19 cellular contexts compared by ENCODE assay signal in the genomic region with DNA sequence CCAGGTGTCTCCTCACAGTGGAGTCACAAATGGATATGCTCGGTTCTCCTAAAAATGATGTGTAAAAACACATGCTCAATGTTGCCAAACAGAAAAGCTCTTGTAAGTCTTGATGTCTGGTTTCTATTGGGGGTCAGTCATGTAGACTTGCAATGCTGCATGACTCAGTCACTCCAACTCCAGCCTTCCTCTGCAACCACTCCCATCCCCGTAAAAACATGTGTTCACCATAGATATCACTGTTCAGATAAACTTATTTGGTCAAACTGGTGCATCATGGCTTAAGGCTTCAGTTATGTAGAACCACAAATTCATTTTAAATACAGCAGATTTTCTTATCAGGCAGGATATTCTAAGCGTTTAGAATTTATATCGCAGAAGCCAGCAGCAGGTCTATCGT.
"Had no signal": no experiment of that assay in that cellular context is flagged by ENCODE, and none has a peak within 500 bp of the region (broad histone marks: within the 10 kb centered on the region; RNA-seq: fewer than 3 reads in every experiment).

No MANE protein-coding gene starts in this region.

- H3K4me1 ChIP-seq: lower lobe of right lung, right atrium auricular region, spleen, tibial nerve had no signal

- ATAC-seq: activated CD4-positive, alpha-beta T cell treated with anti-CD3 and anti-CD28 coated beads for 36 hours; left cardiac atrium; lower lobe of right lung; stimulated activated memory B cell treated with anti-CD40 and anti-IgM and Interleukin-4, amounts not matched to agents 10 μg/mL and 1 μg/mL and 100 μg/mL, for 72 hours had no signal

- DNase-seq: activated CD4-positive, alpha-beta memory T cell treated with anti-CD3 and anti-CD28 coated beads, Interleukin-2, amount 10 ng/mL, durations not matched to agents 7 days and 5 days; activated CD4-positive, alpha-beta T cell treated with anti-CD3 and anti-CD28 coated beads for 36 hours; activated gamma-delta T cell; activated naive CD8-positive, alpha-beta T cell treated with anti-CD3 and anti-CD28 coated beads for 36 hours; activated T-cell treated with anti-CD3 and anti-CD28 coated beads, Interleukin-2, amount 50 U/mL, for 48 hours; aorta; immature natural killer cell; left cardiac atrium; lower lobe of right lung; naive B cell; posterior cingulate gyrus; spleen; stimulated activated CD4-positive, alpha-beta T cell treated with anti-CD3 and anti-CD28 coated beads, Interleukin-1b, Interleukin-23, amount 100 ng/mL, for 48 hours; WERI-Rb-1 had no signal

- H3K27me3 ChIP-seq: cardiac muscle cell, right atrium auricular region, spleen, tibial nerve had no signal

- H3K9me3 ChIP-seq: lower lobe of right lung, right atrium auricular region, tibial nerve had no signal

- FAIRE-seq: colon had no signal

- H3K36me3 ChIP-seq: cardiac muscle cell, lower lobe of right lung, right atrium auricular region, spleen, tibial nerve, WERI-Rb-1 had no signal

- H3K27ac ChIP-seq: cardiac muscle cell, lower lobe of right lung, right atrium auricular region, spleen, tibial nerve, WERI-Rb-1 had no signal

- H3K4me3 ChIP-seq: cardiac muscle cell, lower lobe of right lung, right atrium auricular region, spleen, tibial nerve had no signal
